29 cellular contexts compared by ENCODE assay signal in the genomic region with DNA sequence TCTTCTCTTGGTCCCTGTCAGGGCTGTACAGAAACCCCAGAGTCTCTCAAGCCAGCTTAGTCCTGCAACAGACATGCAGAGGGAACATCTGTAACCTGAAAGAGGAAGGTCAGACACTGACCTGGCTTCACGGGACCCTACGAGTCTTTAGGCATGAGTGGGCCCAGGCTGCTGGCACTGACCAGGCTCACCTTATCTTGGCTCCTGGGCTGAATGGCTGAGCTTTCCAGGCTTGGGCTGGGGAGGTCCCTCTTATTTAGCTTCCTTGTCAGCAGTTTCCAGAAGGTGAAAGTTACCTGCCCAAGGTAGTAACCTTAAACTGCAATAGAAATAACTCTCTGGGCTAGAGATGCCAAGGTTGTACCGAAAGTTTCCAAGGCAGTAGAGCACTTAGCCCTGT. TPM values are rescaled to one million over a fixed set of nuclear protein-coding genes. Genes with fewer than 3 reads are reported as not detected.
DNase-seq lines count a peak whose midpoint lies in the region; ATAC-seq, FAIRE-seq and TF ChIP-seq lines count a peak whose summit lies in the region.
"Had no signal": no experiment of that assay in that cellular context is flagged by ENCODE, and none has a peak within 500 bp of the region (broad histone marks: within the 10 kb centered on the region; RNA-seq: fewer than 3 reads in every experiment).

No MANE protein-coding gene starts in this region.

- intact Hi-C loops in OCI-LY7 (cut with micrococcal nuclease; ENCODE audit: unreplicated experiment): loop anchor here (5.0 kb wide), 2 partner anchors 127 to 1117 kb away; no protein-coding TSS in a partner anchor

- no peaks in the 10 kb centered on the region for H3K36me3 ChIP-seq in OCI-LY7 (ENCODE audit: insufficient read depth, low read length)
- H3K36me3 ChIP-seq in hepatocyte (replicated peaks; ENCODE audit: insufficient read depth, low read depth): no peaks in the 10 kb centered on the region
- H3K36me3 ChIP-seq in skeletal muscle tissue (ENCODE audit: control insufficient read depth in 3 of 3, insufficient read depth in 3 of 3, low read length in 3 of 3): no peaks in the 10 kb centered on the region
- H3K36me3 ChIP-seq: ascending aorta, esophagus muscularis mucosa, left lung, Peyer's patch, prostate gland, tibial nerve had no signal

- peak; percentile 72 for FAIRE-seq in GM12891 (lab: Jason Lieb, UNC)
- no peak for FAIRE-seq in H54 (lab: Jason Lieb, UNC)
- FAIRE-seq: frontal cortex had no signal

- H3K4me2 ChIP-seq in OCI-LY7 (ENCODE audit: low read length) (peak overlapping the region; percentile 67), hepatocyte (no peak overlapping the region)

- no peak for TF ChIP-seq CTCF in OCI-LY7 (conservative IDR thresholded peaks at IDR 0.05; ENCODE audit: low read length)
- TF ChIP-seq CTCF in hepatocyte (IDR thresholded peaks at IDR 0.05; ENCODE audit: poor library complexity): no peak
- TF ChIP-seq CTCF in foreskin keratinocyte (conservative IDR thresholded peaks at IDR 0.05): no peak

- no peak for DNase-seq in GM12891 (ENCODE audit: insufficient read length, low spot score)
- no peak for DNase-seq in OCI-LY7 (ENCODE audit: low spot score)
- DNase-seq in hepatocyte (ENCODE audit: low spot score): no peak
- DNase-seq in foreskin keratinocyte: no peak
- DNase-seq in H54 (ENCODE audit: insufficient read length, low spot score): no peak
- DNase-seq: ACHN; activated gamma-delta T cell; activated naive CD8-positive, alpha-beta T cell treated with anti-CD3 and anti-CD28 coated beads, Interleukin-2, amount 10 ng/mL, durations not matched to agents 7 days and 5 days; activated T-cell treated with anti-CD3 and anti-CD28 coated beads, Interleukin-2, amount 50 U/mL, for 1 hour; COR-L47; cortex of kidney; GF-D8; hippocampal formation; left lung; mesendoderm; NCI-H1048; NCI-H187 treated with DMSO at 0.1 percent for 48 hours; NCI-H2171 treated with DMSO at 0.1 percent for 48 hours; NCI-H510A treated with DMSO at 0.1 percent for 48 hours; Peyer's patch; SIG-M5; stimulated activated naive CD8-positive, alpha-beta T cell treated with anti-CD3 and anti-CD28 coated beads, Interleukin-15, amount 100 ng/mL, for 72 hours had no signal

- H3K9me3 ChIP-seq in OCI-LY7 (ENCODE audit: low read length) (no peaks in the 10 kb centered on the region), hepatocyte (ENCODE audit: low read depth) (no peaks in the 10 kb centered on the region), skeletal muscle tissue (ENCODE audit: control insufficient read depth in 3 of 3, low read length in 3 of 3) (no peaks in the 10 kb centered on the region)
- H3K9me3 ChIP-seq: ascending aorta, esophagus muscularis mucosa, left lung, Peyer's patch, prostate gland, tibial nerve had no signal

- no peaks in the 10 kb centered on the region for H4K20me1 ChIP-seq in OCI-LY7 (ENCODE audit: insufficient read depth, low read length)
- no peaks in the 10 kb centered on the region for H4K20me1 ChIP-seq in hepatocyte (ENCODE audit: insufficient read depth, poor library complexity, severe bottlenecking)

- H3K27me3 ChIP-seq in hepatocyte (no peaks in the 10 kb centered on the region), skeletal muscle tissue (ENCODE audit: control insufficient read depth in 3 of 3, insufficient read depth in 3 of 3, low read length in 3 of 3) (no peaks in the 10 kb centered on the region), foreskin keratinocyte (no peaks in the 10 kb centered on the region)
- H3K27me3 ChIP-seq: ascending aorta, esophagus muscularis mucosa, left lung, Peyer's patch, tibial nerve had no signal

- WGBS in hepatocyte (ENCODE audit: low lambda C conversion rate, missing lambda C conversion rate): 94% methylated on average over 3 of the region's 3 CpGs

- ATAC-seq in foreskin keratinocyte: no peak
- ATAC-seq in GM19455 (IDR thresholded peaks at IDR 0.05; ENCODE audit: unreplicated experiment): no peak
- ATAC-seq: stimulated activated naive CD8-positive, alpha-beta T cell treated with anti-CD3 and anti-CD28 coated beads, Interleukin-15, amount 100 ng/mL, for 72 hours had no signal

- POLR2A ChIA-PET in OCI-LY7 (lab: Charles Lee): interaction anchor here (0.6 to 11.3 kb wide), 13 partner anchors 8 to 120 kb away, joined by 3 to 153 read pairs (median 8); a partner anchor contains a TSS

- H3K27ac ChIP-seq in OCI-LY7 (ENCODE audit: low read depth, low read length, poor library complexity, severe bottlenecking) (peak overlapping the region; percentile 97), hepatocyte (peak overlapping the region; percentile 70), skeletal muscle tissue (ENCODE audit: low read depth, low read length) (peak overlapping the region; percentile 47), foreskin keratinocyte (no peak overlapping the region)
- H3K27ac ChIP-seq: ascending aorta, esophagus muscularis mucosa, left lung had no signal

- no peaks in the 10 kb centered on the region; the same call in 1 of the 2 replicates for H3K79me2 ChIP-seq in OCI-LY7 (ENCODE audit: insufficient read depth, low read depth, low read length)
- H3K79me2 ChIP-seq in hepatocyte: no peaks in the 10 kb centered on the region

- H3K9ac ChIP-seq in skeletal muscle tissue (ENCODE audit: low read depth in 1 of 3, low read length in 3 of 3): no peak overlapping the region

- H3K4me1 ChIP-seq in OCI-LY7 (ENCODE audit: insufficient read depth, low read length, poor library complexity, severe bottlenecking): peaks cover 97% of the 10 kb centered on the region
- peaks cover 12% of the 10 kb centered on the region for H3K4me1 ChIP-seq in hepatocyte (ENCODE audit: insufficient read depth)
- H3K4me1 ChIP-seq in skeletal muscle tissue (ENCODE audit: control insufficient read depth in 3 of 3, insufficient read depth in 3 of 3, low read length in 3 of 3): peaks cover 9 to 29% (median 12%) of the 10 kb centered on the region in 3 donors
- peaks cover 37% of the 10 kb centered on the region for H3K4me1 ChIP-seq in foreskin keratinocyte
- H3K4me1 ChIP-seq: ascending aorta, prostate gland had no signal

- no TSS peak for BruUV-seq in OCI-LY7 (replicated peaks; lab: Mats Ljungman, UMichigan)

- no peak overlapping the region for H3K4me3 ChIP-seq in OCI-LY7 (ENCODE audit: low read depth, low read length, poor library complexity, severe bottlenecking)
- H3K4me3 ChIP-seq in hepatocyte: no peak overlapping the region
- no peak overlapping the region for H3K4me3 ChIP-seq in skeletal muscle tissue (ENCODE audit: low read length in 3 of 3)
- H3K4me3 ChIP-seq: ascending aorta, esophagus muscularis mucosa, left lung, Peyer's patch, prostate gland, tibial nerve had no signal

- CTCF ChIA-PET in OCI-LY7 (lab: Charles Lee; ENCODE audit: unreplicated experiment): interaction anchor here (0.6 to 1.6 kb wide), 6 partner anchors 21 to 188 kb away, joined by 3 to 5 read pairs (median 4); no protein-coding TSS in a partner anchor

- H2AFZ ChIP-seq in OCI-LY7 (ENCODE audit: low read length): peak overlapping the region; percentile 41; the same call in 1 of the 2 replicates
- H2AFZ ChIP-seq in hepatocyte: no peak overlapping the region

- H3K9me2 ChIP-seq in OCI-LY7 (ENCODE audit: insufficient read depth, low read length) (no peaks in the 10 kb centered on the region), hepatocyte (replicated peaks; ENCODE audit: insufficient read depth) (no peaks in the 10 kb centered on the region)

- TF ChIP-seq POLR2A in GM12891 (IDR thresholded peaks at IDR 0.05; ENCODE audit: low read depth, low read length) (no peak), H54 (IDR thresholded peaks at IDR 0.05; ENCODE audit: low read depth, low read length) (no peak)

TF ChIP-seq in GM12891, 5 proteins besides CTCF, POLR2A, EP300 and RAD21:
- no peak for TF ChIP-seq POLR2AphosphoS5 (IDR thresholded peaks at IDR 0.05; ENCODE audit: low read depth, low read length)
- TF ChIP-seq SPI1 (IDR thresholded peaks at IDR 0.05; ENCODE audit: low read depth, low read length): no peak
- TF ChIP-seq TAF1 (IDR thresholded peaks at IDR 0.05; ENCODE audit: low read depth, low read length): no peak
- no peak for TF ChIP-seq POU2F2 (IDR thresholded peaks at IDR 0.05; ENCODE audit: low read depth, low read length)
- TF ChIP-seq PAX5 (IDR thresholded peaks at IDR 0.05; ENCODE audit: insufficient read depth, low read length, severe bottlenecking): no peak

RNA-seq across cellular contexts. Expression of a gene that starts 58.4 kb away (rescaled TPM):
- polyA plus RNA-seq in GM12891 (2012; ENCODE audit: low read depth, missing spikeins): 31.1 TPM
- total RNA-seq in OCI-LY7 (2014; rRNA removed; shearing (Covaris generic)): 90.3 and 128 TPM in 2 replicates
- total RNA-seq in OCI-LY7 (2022): 157 and 174 TPM in 2 replicates
- 62.2 and 67.5 TPM in 2 replicates for total RNA-seq in hepatocyte
- polyA plus RNA-seq in hepatocyte: 24.4 and 26.6 TPM in 2 replicates
- 26.1 TPM for total RNA-seq in skeletal muscle tissue
- 30.5 and 30.8 TPM in 2 replicates for total RNA-seq in foreskin keratinocyte
- polyA plus RNA-seq in foreskin keratinocyte: 7.9 and 10.2 TPM in 2 replicates
